In genomic region chr11:112289588-112290461, GRCh38 we compare ENCODE assay signal across 8 cellular contexts. TPM values are rescaled to one million over a fixed set of nuclear protein-coding genes. Genes with fewer than 3 reads are reported as not detected.
A peak's percentile ranks its signal among the peaks of the same experiment; 100 is the strongest.
DNase-seq lines count a peak whose midpoint lies in the region; ATAC-seq lines count a peak whose summit lies in the region.

No MANE protein-coding gene starts in this region.

- peak; percentile 59 for DNase-seq in KG1 (lab: John Stamatoyannopoulos, UW)
- DNase-seq in SW 1271 (lab: John Stamatoyannopoulos, UW) = peak; percentile 45 to 74
- DNase-seq in adipocyte (ENCODE audit: low read depth) = peak; percentile 93
- peak; percentile 89 for DNase-seq in left cardiac atrium
- peak; percentile 95 for DNase-seq in posterior vena cava (ENCODE audit: low spot score)
- DNase-seq in ureter (ENCODE audit: low spot score) = peak; percentile 82

- no peaks in the 10 kb centered on the region for H3K27me3 ChIP-seq in adipocyte (replicated peaks; ENCODE audit: control insufficient read depth, insufficient read depth, low read length)

- peaks cover 4% of the 10 kb centered on the region for H3K4me1 ChIP-seq in ES-I3 (ENCODE audit: insufficient read depth, low read length)
- H3K4me1 ChIP-seq in adipocyte (ENCODE audit: control insufficient read depth, insufficient read depth, low read length) = peaks cover 26% of the 10 kb centered on the region

- H3K4me3 ChIP-seq in adipocyte (ENCODE audit: low read length) = peak overlapping the region; percentile 85

- intact Hi-C loops in left cardiac atrium (cut with DNase I) (loop anchor here (2.0 to 10.0 kb wide), 5 partner anchors 162 to 1005 kb away; no protein-coding TSS in a partner anchor), posterior vena cava (cut with DNase I) (loop anchor here (5.0 to 10.0 kb wide), 3 partner anchors 295 to 997 kb away; no protein-coding TSS in a partner anchor)

- H3K36me3 ChIP-seq in ES-I3 (ENCODE audit: insufficient read depth, low read length) (no peaks in the 10 kb centered on the region), adipocyte (ENCODE audit: control insufficient read depth, insufficient read depth, low read length, severe bottlenecking) (no peaks in the 10 kb centered on the region)

- ATAC-seq in GM21737 (IDR thresholded peaks at IDR 0.05; ENCODE audit: unreplicated experiment) = peak; percentile 94
- ATAC-seq in left cardiac atrium = peak; percentile 92 to 93

- H3K9ac ChIP-seq in ES-I3 (ENCODE audit: low read depth, low read length) (peak overlapping the region; percentile 73), adipocyte (ENCODE audit: low read length) (peak overlapping the region; percentile 80)

- H3K9me3 ChIP-seq in ES-I3 (ENCODE audit: control insufficient read depth, insufficient read depth, low read length) = no peaks in the 10 kb centered on the region
- H3K9me3 ChIP-seq in adipocyte (ENCODE audit: control insufficient read depth, low read length) = no peaks in the 10 kb centered on the region

RNA-seq across cellular contexts. Expression of gene PLET1, which starts 29.2 kb away (rescaled TPM):
- total RNA-seq in left cardiac atrium (not detected), posterior vena cava (not detected), ureter (not detected)

Comparison
In these comparisons a context has a peak if more than half of its experiments do, and no peak if none do; other contexts are left out.
1. Peak in every context shown above with its lines: DNase-seq, ATAC-seq and H3K4me3 ChIP-seq.